In the genomic region with DNA sequence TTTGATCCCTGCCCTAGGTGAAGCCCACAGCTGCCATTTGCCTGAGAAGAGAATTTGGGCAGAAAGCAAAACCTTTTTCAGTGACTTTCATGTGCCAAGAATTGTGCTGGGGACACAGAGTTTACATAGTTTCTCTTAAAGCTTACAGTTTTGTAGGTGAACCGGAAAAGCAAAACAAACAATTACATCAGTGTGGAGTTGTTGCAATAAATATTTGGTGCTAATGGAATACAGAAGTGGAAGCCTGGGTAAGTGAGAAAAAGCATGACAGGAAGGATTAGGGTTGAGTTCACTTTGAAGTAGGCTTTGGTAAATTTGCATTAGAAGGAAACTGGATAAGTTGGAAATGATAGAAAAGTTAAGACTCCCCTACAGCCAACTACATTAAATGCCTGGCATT, we compare ENCODE assay signal across 12 cellular contexts.
"Had no signal": no experiment of that assay in that cellular context is flagged by ENCODE, and none has a peak within 500 bp of the region (broad histone marks: within the 10 kb centered on the region; RNA-seq: fewer than 3 reads in every experiment).

No MANE protein-coding gene starts in this region.

- H3K9me3 ChIP-seq: psoas muscle had no signal

- DNase-seq: activated CD4-positive, alpha-beta T cell treated with anti-CD3 and anti-CD28 coated beads for 48 hours; activated naive CD4-positive, alpha-beta T cell treated with anti-CD3 and anti-CD28 coated beads, Interleukin-2, amount 50 U/mL, for 16 hours; effector memory CD4-positive, alpha-beta T cell; foreskin melanocyte; head of caudate nucleus; occipital lobe; psoas muscle; stimulated activated CD4-positive, alpha-beta T cell treated with anti-CD3 and anti-CD28 coated beads, Interleukin-12 subunit alpha, Interleukin-12 subunit beta, amount 100 ng/mL, for 4 hours; stimulated activated naive CD4-positive, alpha-beta T cell treated with Interleukin-2 at 50 U/mL for 16 hours; T-helper 1 cell had no signal

- H3K4me1 ChIP-seq: psoas muscle had no signal

- H3K4me3 ChIP-seq: psoas muscle had no signal

- H3K27ac ChIP-seq: psoas muscle had no signal

- ATAC-seq: natural killer cell treated with Interleukin-12 subunit alpha and Interleukin-12 subunit beta and Interleukin-15 and Interleukin-18, amount 100 ng/mL, for 72 hours; psoas muscle; sciatic nerve had no signal
